27 cellular contexts compared by ENCODE assay signal in genomic region chr7:8885480-8885879, GRCh38.
"Had no signal": no experiment of that assay in that cellular context is flagged by ENCODE, and none has a peak within 500 bp of the region (broad histone marks: within the 10 kb centered on the region; RNA-seq: fewer than 3 reads in every experiment).

No MANE protein-coding gene starts in this region.

- H3K9me3 ChIP-seq: esophagus squamous epithelium, gastrocnemius medialis, gastroesophageal sphincter had no signal

- H3K4me3 Mint-ChIP-seq: dendritic cell treated with granulocyte-macrophage colony-stimulating factor and Interleukin-4, amounts not matched to agents 40 ng/mL and 50 ng/mL, for 4 days; effector memory CD8-positive, alpha-beta T cell; endodermal cell had no signal

- H3K27me3 ChIP-seq: dorsolateral prefrontal cortex, esophagus muscularis mucosa, esophagus squamous epithelium, foreskin keratinocyte, gastrocnemius medialis, gastroesophageal sphincter, heart left ventricle, heart right ventricle had no signal

- H3K27me3 Mint-ChIP-seq: dendritic cell treated with granulocyte-macrophage colony-stimulating factor and Interleukin-4, amounts not matched to agents 40 ng/mL and 50 ng/mL, for 4 days; effector memory CD8-positive, alpha-beta T cell had no signal

- H3K27ac ChIP-seq: coronary artery, dorsolateral prefrontal cortex, epithelial cell of prostate, esophagus muscularis mucosa, esophagus squamous epithelium, foreskin keratinocyte, gastrocnemius medialis, gastroesophageal sphincter, heart left ventricle, heart right ventricle had no signal

- FAIRE-seq: colon, endometrium, endothelial cell of umbilical vein had no signal

- ATAC-seq: effector memory CD8-positive, alpha-beta T cell; esophagus mucosa; foreskin keratinocyte; gastrocnemius medialis; gastroesophageal sphincter; heart left ventricle; heart right ventricle had no signal

- H3K27ac Mint-ChIP-seq: dendritic cell treated with granulocyte-macrophage colony-stimulating factor and Interleukin-4, amounts not matched to agents 40 ng/mL and 50 ng/mL, for 4 days; effector memory CD8-positive, alpha-beta T cell; endodermal cell had no signal

- H3K36me3 ChIP-seq: esophagus muscularis mucosa, esophagus squamous epithelium, gastrocnemius medialis, gastroesophageal sphincter, heart left ventricle, heart right ventricle had no signal

- H3K4me3 ChIP-seq: coronary artery, dorsolateral prefrontal cortex, esophagus muscularis mucosa, esophagus squamous epithelium, gastrocnemius medialis, gastroesophageal sphincter, heart left ventricle, heart right ventricle had no signal

- H3K4me1 ChIP-seq: esophagus muscularis mucosa, esophagus squamous epithelium, foreskin keratinocyte, gastrocnemius medialis, gastroesophageal sphincter, heart left ventricle, heart right ventricle had no signal

- DNase-seq: cortex of kidney; dermis blood vessel endothelial cell; dorsolateral prefrontal cortex; effector CD4-positive, alpha-beta T cell; effector CD8-positive, alpha-beta T cell; effector memory CD4-positive, alpha-beta T cell; effector memory CD8-positive, alpha-beta T cell; endodermal cell; erythroblast; esophagus squamous epithelium; foreskin fibroblast; foreskin keratinocyte; foreskin melanocyte; gastrocnemius medialis; glutamatergic neuron; head of caudate nucleus; heart left ventricle; heart right ventricle had no signal
